Comparison of ENCODE assay signal across 8 cellular contexts in genomic region chr11:35272391-35272821, GRCh38.
DNase-seq lines count a peak whose midpoint lies in the region; ATAC-seq and TF ChIP-seq lines count a peak whose summit lies in the region.

No MANE protein-coding gene starts in this region.

- CTCF ChIA-PET in HEK293T (lab: Yijun Ruan, JAX), result no interaction called here

- no peaks in the 10 kb centered on the region for H3K4me1 ChIP-seq in HAP-1

- in situ Hi-C loops in HAP-1 (cut with MboI; ENCODE audit: low sequenced_read_pairs), result no loop called here

- POLR2A ChIA-PET in naive thymus-derived CD8-positive, alpha-beta T cell (lab: Charles Lee), result interaction anchor here (0.9 to 1.6 kb wide), 3 partner anchors 9 to 33 kb away, joined by 3 read pairs; no protein-coding TSS in a partner anchor
- POLR2A ChIA-PET in HEK293T (lab: Yijun Ruan, JAX), result no interaction called here

- H3K4me3 ChIP-seq in HAP-1, result no peak overlapping the region

- H3K27me3 ChIP-seq in HAP-1 (ENCODE audit: low read depth), result no peaks in the 10 kb centered on the region

- H3K27ac Mint-ChIP-seq in naive thymus-derived CD8-positive, alpha-beta T cell, result peak overlapping the region in 9 of 10 donors; percentile 67 to 93 (median 86)

- no peaks in the 10 kb centered on the region for H3K27me3 Mint-ChIP-seq in naive thymus-derived CD8-positive, alpha-beta T cell

- H3K36me3 Mint-ChIP-seq in naive thymus-derived CD8-positive, alpha-beta T cell, result no peaks in the 10 kb centered on the region

- peaks cover 11 to 51% (median 43%) of the 10 kb centered on the region in 4 donors for H3K4me1 Mint-ChIP-seq in naive thymus-derived CD8-positive, alpha-beta T cell

- H3K9me3 Mint-ChIP-seq in naive thymus-derived CD8-positive, alpha-beta T cell, result peaks cover 0 to 4% (median 0%) of the 10 kb centered on the region in 9 donors

- peak overlapping the region in 8 of 10 donors; percentile 6 to 46 (median 20) for H3K4me3 Mint-ChIP-seq in naive thymus-derived CD8-positive, alpha-beta T cell

- no peaks in the 10 kb centered on the region for H3K36me3 ChIP-seq in HAP-1 (replicated peaks)

- DNase-seq in activated CD4-positive, alpha-beta T cell treated with anti-CD3 and anti-CD28 coated beads for 48 hours, result peak; percentile 62
- DNase-seq in naive thymus-derived CD8-positive, alpha-beta T cell, result peak in 5 of 10 donors; percentile 10 to 38 (median 15)
- no peak for DNase-seq in NCI-H2196 (lab: John Stamatoyannopoulos, UW; ENCODE audit: unreplicated experiment)
- no peak for DNase-seq in HEK293T (ENCODE audit: extremely low spot score)
- no peak for DNase-seq in RPMI8226
- DNase-seq in HAP-1 (ENCODE audit: low spot score in 2 of 2), result no peak

- H3K9me3 ChIP-seq in HAP-1, result no peaks in the 10 kb centered on the region

- ATAC-seq in GM18909 (IDR thresholded peaks at IDR 0.05; ENCODE audit: poor library complexity, unreplicated experiment), result peak; percentile 88
- peak; percentile 74 for ATAC-seq in HG03064 (IDR thresholded peaks at IDR 0.05; ENCODE audit: low read depth, unreplicated experiment)
- ATAC-seq in naive thymus-derived CD8-positive, alpha-beta T cell, result peak; percentile 54 to 79

TF ChIP-seq in HEK293T, 16 proteins besides CTCF, POLR2A, EP300 and RAD21:
- no peak for TF ChIP-seq ARNT (IDR thresholded peaks at IDR 0.05)
